In the genomic region with DNA sequence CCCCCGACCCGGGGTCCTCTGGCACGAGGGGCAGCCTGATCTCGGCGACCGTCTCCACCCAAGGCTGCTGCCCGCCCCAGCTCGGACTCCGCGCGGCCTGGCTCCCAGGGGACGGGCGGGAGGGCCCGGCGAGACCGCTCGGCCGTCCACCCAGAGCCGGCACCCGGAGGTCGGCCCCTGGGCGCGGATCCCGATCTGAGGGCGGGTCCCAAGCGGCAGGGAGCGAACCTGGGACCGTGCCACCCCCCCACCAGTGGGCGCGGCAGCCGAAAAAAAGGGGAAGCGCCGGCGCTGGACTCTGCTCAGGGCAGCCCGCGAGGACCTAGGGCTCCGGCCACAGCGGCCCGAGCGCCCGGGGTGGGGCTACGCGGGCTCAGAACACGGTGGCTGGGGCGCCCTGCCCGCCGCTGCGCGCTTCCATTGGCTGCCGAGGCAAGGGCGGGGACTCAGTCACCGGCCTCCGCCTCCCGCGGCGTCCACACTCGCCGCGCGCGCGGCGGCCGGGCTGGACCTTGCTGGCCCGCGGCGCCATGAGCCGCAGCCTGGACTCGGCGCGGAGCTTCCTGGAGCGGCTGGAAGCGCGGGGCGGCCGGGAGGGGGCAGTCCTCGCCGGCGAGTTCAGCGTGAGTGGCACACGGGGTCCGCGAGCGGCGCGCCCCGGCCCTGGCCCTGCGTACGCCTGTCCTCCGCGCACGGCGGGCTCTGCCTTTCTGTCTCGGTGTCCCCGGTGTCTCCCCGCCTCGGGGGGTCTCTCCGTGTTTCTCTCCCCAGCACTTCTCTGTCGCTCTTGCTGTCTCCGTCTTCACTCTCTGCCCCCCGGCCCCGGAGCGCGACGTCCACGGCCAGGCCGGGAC, we compare ENCODE assay signal across 8 cellular contexts.
DNase-seq lines count a peak whose midpoint lies in the region; ATAC-seq and TF ChIP-seq lines count a peak whose summit lies in the region.

A gene with protein sequence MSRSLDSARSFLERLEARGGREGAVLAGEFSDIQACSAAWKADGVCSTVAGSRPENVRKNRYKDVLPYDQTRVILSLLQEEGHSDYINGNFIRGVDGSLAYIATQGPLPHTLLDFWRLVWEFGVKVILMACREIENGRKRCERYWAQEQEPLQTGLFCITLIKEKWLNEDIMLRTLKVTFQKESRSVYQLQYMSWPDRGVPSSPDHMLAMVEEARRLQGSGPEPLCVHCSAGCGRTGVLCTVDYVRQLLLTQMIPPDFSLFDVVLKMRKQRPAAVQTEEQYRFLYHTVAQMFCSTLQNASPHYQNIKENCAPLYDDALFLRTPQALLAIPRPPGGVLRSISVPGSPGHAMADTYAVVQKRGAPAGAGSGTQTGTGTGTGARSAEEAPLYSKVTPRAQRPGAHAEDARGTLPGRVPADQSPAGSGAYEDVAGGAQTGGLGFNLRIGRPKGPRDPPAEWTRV (plus strand): TSS at position 479 of the 854 bp plus-strand sequence. CDS start 52 bp downstream, at position 531.

- peak within 1 kb of the TSS; percentile 63 for H3K4me3 ChIP-seq in WI38 (ENCODE audit: low read depth, low read length)

- ATAC-seq in GM18519 (IDR thresholded peaks at IDR 0.05; ENCODE audit: low FRiP score, unreplicated experiment), result peak; percentile 85
- peak; percentile 91 for ATAC-seq in HG02981 (IDR thresholded peaks at IDR 0.05; ENCODE audit: unreplicated experiment)

- DNase-seq in AG09319 (ENCODE audit: extremely low read depth, low read depth), result peak; percentile 65
- DNase-seq in NCI-H2196 (lab: John Stamatoyannopoulos, UW; ENCODE audit: unreplicated experiment), result peak; percentile 87
- peak; percentile 82 for DNase-seq in kidney glomerular epithelial cell (lab: John Stamatoyannopoulos, UW)
- peak; percentile 78 for DNase-seq in stimulated activated CD4-positive, alpha-beta T cell treated with anti-CD3 and anti-CD28 coated beads, Interleukin-15, amount 100 ng/mL, for 24 hours

- H3K27ac ChIP-seq in cingulate gyrus (ENCODE audit: low read depth, low read length), result peak within 1 kb of the TSS; percentile 4

- TF ChIP-seq CTCF in AG09319 (IDR thresholded peaks at IDR 0.05; ENCODE audit: low read depth, low read length) (peak; percentile 32), WI38 (IDR thresholded peaks at IDR 0.05; ENCODE audit: low read depth, low read length) (peak; percentile 17)

Comparison
In these comparisons a context has a peak if more than half of its experiments do, and no peak if none do; other contexts are left out.
1. Peak in every context shown above with its lines: DNase-seq, ATAC-seq, H3K4me3 ChIP-seq and H3K27ac ChIP-seq.